ENCODE assay signal across 1 cellular context in genomic region chr21:37660709-37661108, GRCh38.
TF ChIP-seq lines count a peak whose summit lies in the region.

No MANE protein-coding gene starts in this region.

TF ChIP-seq in K562, 482 proteins besides CTCF, POLR2A, EP300 and RAD21:
- peak; percentile 68 for TF ChIP-seq ZNF316 (IDR thresholded peaks at IDR 0.05)
- TF ChIP-seq HMG20A (CRISPR knock-in tag; conservative IDR thresholded peaks at IDR 0.05), result no peak
- TF ChIP-seq POLR2G (IDR thresholded peaks at IDR 0.05; ENCODE audit: low read depth, low read length), result no peak
- peak; percentile 54; the same call in 1 of the 2 replicates for TF ChIP-seq MAFG (tag; conservative IDR thresholded peaks at IDR 0.05)
- TF ChIP-seq ELF2 (CRISPR knock-in tag; IDR thresholded peaks at IDR 0.05), result no peak
